ENCODE assay signal across 13 cellular contexts in the genomic region with DNA sequence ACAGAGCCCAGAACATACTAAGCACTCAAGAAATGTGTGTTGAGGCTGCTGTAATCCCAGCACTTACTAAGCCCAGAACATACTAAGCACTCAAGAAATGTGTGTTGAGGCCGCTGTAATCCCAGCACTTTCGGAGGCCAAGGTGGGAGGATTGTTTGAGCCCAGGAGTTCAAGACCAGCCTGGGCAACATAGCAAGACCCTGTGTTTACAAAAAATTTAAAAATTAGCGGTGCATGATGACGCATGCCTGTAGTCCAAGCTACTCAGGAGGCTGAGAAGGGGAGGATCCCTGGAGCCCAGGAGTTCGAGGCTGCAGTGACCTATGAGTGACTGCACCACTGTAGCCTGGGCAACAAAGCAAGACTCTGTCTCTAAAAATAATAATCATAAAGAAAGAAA. TPM values are rescaled to one million over a fixed set of nuclear protein-coding genes. Genes with fewer than 3 reads are reported as not detected.
A peak's percentile ranks its signal among the peaks of the same experiment; 100 is the strongest.
DNase-seq lines count a peak whose midpoint lies in the region; ATAC-seq and TF ChIP-seq lines count a peak whose summit lies in the region.
"Had no signal": no experiment of that assay in that cellular context is flagged by ENCODE, and none has a peak within 500 bp of the region (broad histone marks: within the 10 kb centered on the region; RNA-seq: fewer than 3 reads in every experiment).

No MANE protein-coding gene starts in this region.

- H3K9me3 Mint-ChIP-seq in Caco-2 (ENCODE audit: unreplicated experiment) (no peaks in the 10 kb centered on the region), WTC11 (peaks cover 5% of the 10 kb centered on the region), neural progenitor cell (no peaks in the 10 kb centered on the region)

- H3K27me3 ChIP-seq in Caco-2 (replicated peaks; ENCODE audit: control insufficient read depth, insufficient read depth, low read length), result no peaks in the 10 kb centered on the region
- no peaks in the 10 kb centered on the region for H3K27me3 ChIP-seq in neural progenitor cell
- no peaks in the 10 kb centered on the region for H3K27me3 ChIP-seq in dorsolateral prefrontal cortex

- POLR2A ChIA-PET in Caco-2 (lab: Charles Lee), result no interaction called here
- POLR2A ChIA-PET in WTC11 (lab: Charles Lee), result no interaction called here

- H3K36me3 ChIP-seq in Caco-2 (ENCODE audit: control insufficient read depth, insufficient read depth, low read length) (no peaks in the 10 kb centered on the region), neural progenitor cell (no peaks in the 10 kb centered on the region)
- H3K36me3 ChIP-seq: BLaER1 had no signal

- H3K4me3 ChIP-seq in Caco-2 (ENCODE audit: low read depth, low read length) (no peak overlapping the region), neural progenitor cell (no peak overlapping the region), dorsolateral prefrontal cortex (no peak overlapping the region)
- H3K4me3 ChIP-seq: BLaER1 had no signal

- CTCF ChIA-PET in Caco-2 (lab: Charles Lee), result no interaction called here
- CTCF ChIA-PET in WTC11 (lab: Charles Lee), result interaction anchor here (0.8 to 10.4 kb wide), 5 partner anchors 24 to 163 kb away, joined by 3 to 234 read pairs (median 48); no protein-coding TSS in a partner anchor

- H4K20me1 ChIP-seq in neural progenitor cell (ENCODE audit: low read depth), result no peaks in the 10 kb centered on the region
- H4K20me1 ChIP-seq: BLaER1 had no signal

- H3K4me3 Mint-ChIP-seq in Caco-2 (ENCODE audit: unreplicated experiment) (no peak overlapping the region), WTC11 (no peak overlapping the region), neural progenitor cell (no peak overlapping the region)
- H3K4me3 Mint-ChIP-seq: CD8-positive, alpha-beta memory T cell had no signal

- ATAC-seq in WTC11, result no peak

- intact Hi-C loops in Caco-2 (cut with micrococcal nuclease; ENCODE audit: unreplicated experiment), result no loop called here
- intact Hi-C loops in dorsolateral prefrontal cortex (cut with DNase I), result no loop called here

- no peaks in the 10 kb centered on the region for H3F3A ChIP-seq in neural progenitor cell (ENCODE audit: low read depth)

- no peak overlapping the region for H2AFZ ChIP-seq in neural progenitor cell (replicated peaks)

- no peak overlapping the region for H3K9ac ChIP-seq in neural progenitor cell
- H3K9ac ChIP-seq: BLaER1 had no signal

- peaks cover 24% of the 10 kb centered on the region for H3K4me1 Mint-ChIP-seq in Caco-2 (ENCODE audit: low read depth, unreplicated experiment)
- peaks cover 74% of the 10 kb centered on the region for H3K4me1 Mint-ChIP-seq in WTC11
- peaks cover 37% of the 10 kb centered on the region for H3K4me1 Mint-ChIP-seq in neural progenitor cell
- H3K4me1 Mint-ChIP-seq: CD8-positive, alpha-beta memory T cell had no signal

- H3K9me3 ChIP-seq in Caco-2 (no peaks in the 10 kb centered on the region), neural progenitor cell (ENCODE audit: low read depth) (no peaks in the 10 kb centered on the region)
- H3K9me3 ChIP-seq: BLaER1 had no signal

- BruUV-seq in Caco-2 (replicated peaks; lab: Mats Ljungman, UMichigan), result no TSS peak

- H3K4me1 ChIP-seq in Caco-2 (peaks cover 33% of the 10 kb centered on the region), neural progenitor cell (peaks cover 19% of the 10 kb centered on the region)

- H3K79me2 ChIP-seq in neural progenitor cell (ENCODE audit: low read depth), result no peaks in the 10 kb centered on the region

- TF ChIP-seq CTCF in Caco-2 (IDR thresholded peaks at IDR 0.05; ENCODE audit: insufficient read depth in 1 of 2, low read depth in 1 of 2, low read length in 1 of 2, severe bottlenecking in 1 of 2, unreplicated experiment in 1 of 2) (no peak), WTC11 (IDR thresholded peaks at IDR 0.05) (no peak), neural progenitor cell (IDR thresholded peaks at IDR 0.05) (no peak), dorsolateral prefrontal cortex (IDR thresholded peaks at IDR 0.05 in 54 of 56, conservative IDR thresholded peaks at IDR 0.05 in 2 of 56; ENCODE audit: low read depth in 1 of 56, partially characterized antibody in 56 of 56) (no peak)

- H3K27ac ChIP-seq in neural progenitor cell (no peak overlapping the region), dorsolateral prefrontal cortex (peak overlapping the region in 4 of 59 donors; percentile 18 to 40 (median 29))
- H3K27ac ChIP-seq: BLaER1 had no signal

- H3K27ac Mint-ChIP-seq in Caco-2 (ENCODE audit: unreplicated experiment) (peak overlapping the region; percentile 14), WTC11 (peak overlapping the region; percentile 89; the same call in 1 of the 2 replicates), neural progenitor cell (peak overlapping the region; percentile 62)
- H3K27ac Mint-ChIP-seq: CD8-positive, alpha-beta memory T cell had no signal

- H3K36me3 Mint-ChIP-seq in Caco-2 (ENCODE audit: insufficient read depth, unreplicated experiment) (peaks cover 5% of the 10 kb centered on the region), WTC11 (no peaks in the 10 kb centered on the region), neural progenitor cell (no peaks in the 10 kb centered on the region)
- H3K36me3 Mint-ChIP-seq: CD8-positive, alpha-beta memory T cell had no signal

- no peak for DNase-seq in Caco-2
- DNase-seq in WTC11 (ENCODE audit: low spot score), result no peak
- no peak for DNase-seq in neural progenitor cell (ENCODE audit: low spot score)
- DNase-seq in dorsolateral prefrontal cortex, result no peak
- no peak for DNase-seq in DMS79 (lab: John Stamatoyannopoulos, UW)
- DNase-seq: 8988T; AML-193; CD8-positive, alpha-beta memory T cell; DMS 273 treated with DMSO at 0.1 percent for 48 hours; EL; HCEC 1CT had no signal

- H3K27me3 Mint-ChIP-seq in Caco-2 (ENCODE audit: insufficient read depth, unreplicated experiment), result no peaks in the 10 kb centered on the region
- H3K27me3 Mint-ChIP-seq in WTC11 (ENCODE audit: low read depth), result peaks cover 6% of the 10 kb centered on the region
- H3K27me3 Mint-ChIP-seq in neural progenitor cell (ENCODE audit: insufficient read depth, low read depth), result peaks cover 13% of the 10 kb centered on the region

- H3K4me2 ChIP-seq in neural progenitor cell, result no peak overlapping the region

TF ChIP-seq in WTC11, 78 proteins besides CTCF, POLR2A, EP300 and RAD21 (continues in another document):
- TF ChIP-seq, protein P1, sequence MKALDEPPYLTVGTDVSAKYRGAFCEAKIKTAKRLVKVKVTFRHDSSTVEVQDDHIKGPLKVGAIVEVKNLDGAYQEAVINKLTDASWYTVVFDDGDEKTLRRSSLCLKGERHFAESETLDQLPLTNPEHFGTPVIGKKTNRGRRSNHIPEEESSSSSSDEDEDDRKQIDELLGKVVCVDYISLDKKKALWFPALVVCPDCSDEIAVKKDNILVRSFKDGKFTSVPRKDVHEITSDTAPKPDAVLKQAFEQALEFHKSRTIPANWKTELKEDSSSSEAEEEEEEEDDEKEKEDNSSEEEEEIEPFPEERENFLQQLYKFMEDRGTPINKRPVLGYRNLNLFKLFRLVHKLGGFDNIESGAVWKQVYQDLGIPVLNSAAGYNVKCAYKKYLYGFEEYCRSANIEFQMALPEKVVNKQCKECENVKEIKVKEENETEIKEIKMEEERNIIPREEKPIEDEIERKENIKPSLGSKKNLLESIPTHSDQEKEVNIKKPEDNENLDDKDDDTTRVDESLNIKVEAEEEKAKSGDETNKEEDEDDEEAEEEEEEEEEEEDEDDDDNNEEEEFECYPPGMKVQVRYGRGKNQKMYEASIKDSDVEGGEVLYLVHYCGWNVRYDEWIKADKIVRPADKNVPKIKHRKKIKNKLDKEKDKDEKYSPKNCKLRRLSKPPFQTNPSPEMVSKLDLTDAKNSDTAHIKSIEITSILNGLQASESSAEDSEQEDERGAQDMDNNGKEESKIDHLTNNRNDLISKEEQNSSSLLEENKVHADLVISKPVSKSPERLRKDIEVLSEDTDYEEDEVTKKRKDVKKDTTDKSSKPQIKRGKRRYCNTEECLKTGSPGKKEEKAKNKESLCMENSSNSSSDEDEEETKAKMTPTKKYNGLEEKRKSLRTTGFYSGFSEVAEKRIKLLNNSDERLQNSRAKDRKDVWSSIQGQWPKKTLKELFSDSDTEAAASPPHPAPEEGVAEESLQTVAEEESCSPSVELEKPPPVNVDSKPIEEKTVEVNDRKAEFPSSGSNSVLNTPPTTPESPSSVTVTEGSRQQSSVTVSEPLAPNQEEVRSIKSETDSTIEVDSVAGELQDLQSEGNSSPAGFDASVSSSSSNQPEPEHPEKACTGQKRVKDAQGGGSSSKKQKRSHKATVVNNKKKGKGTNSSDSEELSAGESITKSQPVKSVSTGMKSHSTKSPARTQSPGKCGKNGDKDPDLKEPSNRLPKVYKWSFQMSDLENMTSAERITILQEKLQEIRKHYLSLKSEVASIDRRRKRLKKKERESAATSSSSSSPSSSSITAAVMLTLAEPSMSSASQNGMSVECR (CRISPR knock-in tag; IDR thresholded peaks at IDR 0.05; ENCODE audit: borderline replicate concordance), result no peak
- peak; percentile 97 for TF ChIP-seq ZNF121 (CRISPR knock-in tag; IDR thresholded peaks at IDR 0.05)

RNA-seq across cellular contexts. Expression of a gene that starts 6.7 kb away (rescaled TPM):
- total RNA-seq in Caco-2 (2022), result 1.0 and 1.3 TPM in 2 replicates
- 4.2 to 4.9 TPM (median 4.6 TPM) in 3 replicates for total RNA-seq in WTC11 (2021)
- 1.5 and 2.2 TPM in 2 replicates for total RNA-seq in neural progenitor cell (ENCODE audit: low replicate concordance)
- total RNA-seq in dorsolateral prefrontal cortex, result 10 to 100 TPM in 81 of 120 experiments, 1 to 10 TPM in 39; 5.3 to 22.6 (median 11.7) TPM

RNA-seq across cellular contexts. Expression of a gene that starts 7.9 kb away (rescaled TPM):
- 11.3 and 12.3 TPM in 2 replicates for total RNA-seq in Caco-2 (2022)
- total RNA-seq in WTC11 (2021), result 33.4 to 38.3 TPM (median 36.4 TPM) in 3 replicates
- total RNA-seq in neural progenitor cell (ENCODE audit: low replicate concordance), result 1.6 TPM in 1 of 2 replicates, not detected in the other
- total RNA-seq in dorsolateral prefrontal cortex, result 10 to 100 TPM in 24 of 120 experiments, 1 to 10 TPM in 89, under 1 TPM in 7; 0.58 to 24.5 (median 6.2) TPM

RNA-seq across cellular contexts. Expression of a gene that starts 29.7 kb away (rescaled TPM):
- total RNA-seq in Caco-2 (2022) (0.39 and 0.56 TPM in 2 replicates), WTC11 (2021) (0.57 to 0.74 TPM (median 0.64 TPM) in 3 replicates), neural progenitor cell (ENCODE audit: low replicate concordance) (0.96 TPM in 1 of 2 replicates, not detected in the other), dorsolateral prefrontal cortex (100 to 1,000 TPM in 32 of 120 experiments, 10 to 100 TPM in 88; 25.3 to 256 (median 73.1) TPM)
- total RNA-seq: CD8-positive, alpha-beta memory T cell; H4 had no signal

RNA-seq across cellular contexts. Expression of a gene that starts 57.9 kb away (rescaled TPM):
- total RNA-seq in Caco-2 (2022), result 107 and 110 TPM in 2 replicates
- 32.5 to 44.1 TPM (median 33.8 TPM) in 3 replicates for total RNA-seq in WTC11 (2021)
- 29.7 and 42.0 TPM in 2 replicates for total RNA-seq in neural progenitor cell (ENCODE audit: low replicate concordance)
- total RNA-seq in dorsolateral prefrontal cortex, result 100 to 1,000 TPM in 118 of 120 experiments, 10 to 100 TPM in 2; 97.6 to 219 (median 177) TPM

Comparison
In these comparisons a context has a peak if more than half of its experiments do, and no peak if none do; other contexts are left out.
1. H3K27ac Mint-ChIP-seq: peak in every context shown above with its lines; median percentile 89 in WTC11; 62 in neural progenitor cell; 14 in Caco-2.
2. RNA of a gene that starts 29.7 kb away (total RNA-seq): 25.3 to 256 TPM in dorsolateral prefrontal cortex; 0.57 to 0.74 TPM in WTC11, 0.39 to 0.56 TPM in Caco-2 and 0.96 TPM in neural progenitor cell; every median in the first group is over 10 times any median in the second.